In genomic region chr2:7010376-7010775, GRCh38 we compare ENCODE assay signal across 12 cellular contexts.
DNase-seq lines count a peak whose midpoint lies in the region; ATAC-seq and TF ChIP-seq lines count a peak whose summit lies in the region.
"Had no signal": no experiment of that assay in that cellular context is flagged by ENCODE, and none has a peak within 500 bp of the region (broad histone marks: within the 10 kb centered on the region; RNA-seq: fewer than 3 reads in every experiment).

No MANE protein-coding gene starts in this region.

- intact Hi-C loops in spleen (cut with DNase I; ENCODE audit: low total_unique reads), result no loop called here

- peaks cover 0 to 19% (median 0%) of the 10 kb centered on the region in 6 donors for H3K36me3 ChIP-seq in spleen

- DNase-seq in GM03348 (ENCODE audit: low spot score) (peak; percentile 77), astrocyte of the cerebellum (ENCODE audit: low read depth) (peak; percentile 99), islet precursor cell (peak; percentile 24), spleen (no peak), WTC11 (ENCODE audit: low spot score) (no peak), KG1 (lab: John Stamatoyannopoulos, UW) (no peak), MV-4-11 (lab: John Stamatoyannopoulos, UW) (no peak), COR-L47 (lab: John Stamatoyannopoulos, UW) (no peak)
- DNase-seq: activated T-cell treated with anti-CD3 and anti-CD28 coated beads, Interleukin-2, amount 50 U/mL, for 72 hours; DMS79; kidney glomerular epithelial cell; T-helper 9 cell had no signal

- H3K27ac ChIP-seq in spleen, result peak overlapping the region in 5 of 8 donors; percentile 14 to 78 (median 31)

- no peaks in the 10 kb centered on the region for H3K36me3 Mint-ChIP-seq in WTC11

- in situ Hi-C loops in astrocyte of the cerebellum (cut with HindIII; ENCODE audit: low sequenced_read_pairs), result no loop called here

- no peaks in the 10 kb centered on the region for H3K27me3 Mint-ChIP-seq in WTC11 (ENCODE audit: low read depth)

- ATAC-seq in WTC11, result no peak
- ATAC-seq: activated T-cell treated with anti-CD3 and anti-CD28 coated beads, Interleukin-2, amount 50 U/mL, for 72 hours had no signal

- H3K4me3 ChIP-seq in astrocyte of the cerebellum (ENCODE audit: low read depth, low read length) (no peak overlapping the region), spleen (no peak overlapping the region)

- no peak overlapping the region for H3K27ac Mint-ChIP-seq in WTC11
- H3K27ac Mint-ChIP-seq: activated T-cell treated with anti-CD3 and anti-CD28 coated beads, Interleukin-2, amount 50 U/mL, for 72 hours had no signal

- no peaks in the 10 kb centered on the region for H3K9me3 Mint-ChIP-seq in WTC11
- H3K9me3 Mint-ChIP-seq: activated T-cell treated with anti-CD3 and anti-CD28 coated beads, Interleukin-2, amount 50 U/mL, for 72 hours had no signal

- POLR2A ChIA-PET in WTC11 (lab: Charles Lee), result no interaction called here

- TF ChIP-seq CTCF in astrocyte of the cerebellum (IDR thresholded peaks at IDR 0.05; ENCODE audit: low read depth, low read length, missing control alignments) (no peak), spleen (IDR thresholded peaks at IDR 0.05 in 8 of 11, conservative IDR thresholded peaks at IDR 0.05 in 3 of 11) (no peak), WTC11 (IDR thresholded peaks at IDR 0.05) (no peak)

- H3K9me3 ChIP-seq in spleen, result no peaks in the 10 kb centered on the region

- H3K4me1 Mint-ChIP-seq in WTC11, result peaks cover 7% of the 10 kb centered on the region

- H3K27me3 ChIP-seq in spleen (replicated peaks in 1 of 7), result no peaks in the 10 kb centered on the region

- CTCF ChIA-PET in WTC11 (lab: Charles Lee), result interaction anchor here (1.2 kb wide), 1 partner anchor 113 kb away, joined by 3 read pairs; no protein-coding TSS in a partner anchor

- peaks cover 27 to 86% (median 52%) of the 10 kb centered on the region in 6 donors for H3K4me1 ChIP-seq in spleen

- WGBS in spleen, 5 donors, result 46 to 70% (median 58%) methylated on average over 8 of the region's 8 CpGs

- TF ChIP-seq POLR2A in spleen (IDR thresholded peaks at IDR 0.05), result no peak

- H3K4me3 Mint-ChIP-seq in WTC11, result no peak overlapping the region
- H3K4me3 Mint-ChIP-seq: activated T-cell treated with anti-CD3 and anti-CD28 coated beads, Interleukin-2, amount 50 U/mL, for 72 hours had no signal

TF ChIP-seq in WTC11, 78 proteins besides CTCF, POLR2A, EP300 and RAD21:
- no peak for TF ChIP-seq SOX15 (CRISPR knock-in tag; IDR thresholded peaks at IDR 0.05)
- TF ChIP-seq RORB (CRISPR knock-in tag; IDR thresholded peaks at IDR 0.05), result no peak
- no peak for TF ChIP-seq USF2 (CRISPR knock-in tag; IDR thresholded peaks at IDR 0.05)
- TF ChIP-seq USF1 (CRISPR knock-in tag; IDR thresholded peaks at IDR 0.05), result no peak
- no peak for TF ChIP-seq CREB1 (CRISPR knock-in tag; IDR thresholded peaks at IDR 0.05)
- no peak for TF ChIP-seq ZSCAN18 (CRISPR knock-in tag; IDR thresholded peaks at IDR 0.05)
- TF ChIP-seq JAZF1 (CRISPR knock-in tag; IDR thresholded peaks at IDR 0.05), result no peak

Comparison
In these comparisons a context has a peak if more than half of its experiments do, and no peak if none do; other contexts are left out.
1. DNase-seq: peak in GM03348 (single experiment), astrocyte of the cerebellum (single experiment) and islet precursor cell (single experiment); none in spleen (single experiment), WTC11 (single experiment), KG1 (single experiment), MV-4-11 (single experiment) and COR-L47 (single experiment).